ENCODE assay signal across 12 cellular contexts in the genomic region with DNA sequence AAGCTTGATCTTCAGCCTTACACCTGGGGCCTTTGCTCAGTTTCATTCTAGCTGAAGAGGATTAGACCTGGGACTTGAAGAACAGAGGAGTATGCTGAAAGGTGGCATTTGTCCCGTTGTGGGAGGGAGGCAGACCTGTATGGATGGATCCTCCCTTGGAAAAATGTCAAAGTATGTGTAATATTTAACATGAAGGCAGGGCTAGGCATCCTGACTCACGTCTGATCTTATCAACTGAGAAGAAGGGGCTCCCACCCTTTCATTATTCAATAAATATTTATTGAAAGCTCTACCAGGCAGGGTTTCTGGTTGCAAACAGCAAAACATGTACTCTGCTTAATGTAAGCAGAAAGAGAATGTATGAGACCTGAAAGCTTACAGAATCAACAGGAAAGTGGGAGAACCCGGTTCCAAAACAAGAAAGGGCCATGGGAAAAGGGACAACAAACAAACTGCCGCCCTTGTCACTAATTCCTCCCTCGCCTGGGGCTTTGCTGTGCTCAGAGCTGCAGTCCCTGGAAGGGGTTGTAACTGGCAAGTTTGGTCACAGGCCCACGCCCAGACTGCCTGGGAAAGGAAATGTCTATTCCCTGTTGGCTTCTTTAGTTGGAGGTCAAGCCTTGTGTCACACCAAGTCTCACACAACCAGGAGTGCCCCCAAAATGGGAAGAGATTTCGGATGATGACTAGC. TPM values are rescaled to one million over a fixed set of nuclear protein-coding genes. Genes with fewer than 3 reads are reported as not detected.
DNase-seq lines count a peak whose midpoint lies in the region; ATAC-seq and TF ChIP-seq lines count a peak whose summit lies in the region.
"Had no signal": no experiment of that assay in that cellular context is flagged by ENCODE, and none has a peak within 500 bp of the region (broad histone marks: within the 10 kb centered on the region; RNA-seq: fewer than 3 reads in every experiment).

No MANE protein-coding gene starts in this region.

- no peak for TF ChIP-seq CTCF in testis (IDR thresholded peaks at IDR 0.05)

- H3K27me3 ChIP-seq in BLaER1 treated with 17β-estradiol and CSF1 and Interleukin-3, amounts not matched to agents 10 nM and 100 nM, result no peaks in the 10 kb centered on the region
- H3K27me3 ChIP-seq in testis, result no peaks in the 10 kb centered on the region
- H3K27me3 ChIP-seq: cardiac muscle cell had no signal

- intact Hi-C loops in testis (cut with DNase I; ENCODE audit: low total_unique reads), result no loop called here

- H3K27ac ChIP-seq in BLaER1 treated with 17β-estradiol and CSF1 and Interleukin-3, amounts not matched to agents 10 nM and 100 nM, result peak overlapping the region in 8 of 11 experiments; percentile 7 to 73 (median 46); a peak in 14 of 22 replicates
- H3K27ac ChIP-seq in testis, result no peak overlapping the region
- H3K27ac ChIP-seq: cardiac muscle cell had no signal

- peaks cover 5 to 30% of the 10 kb centered on the region in 2 donors for H3K36me3 Mint-ChIP-seq in activated T-cell treated with anti-CD3 and anti-CD28 coated beads, Interleukin-2, amount 50 U/mL, for 72 hours (ENCODE audit: insufficient read depth in 2 of 2)

- H3K27ac Mint-ChIP-seq in activated T-cell treated with anti-CD3 and anti-CD28 coated beads, Interleukin-2, amount 50 U/mL, for 72 hours, result peak overlapping the region; percentile 33
- H3K27ac Mint-ChIP-seq: naive B cell had no signal

- H3K4me1 Mint-ChIP-seq in activated T-cell treated with anti-CD3 and anti-CD28 coated beads, Interleukin-2, amount 50 U/mL, for 72 hours (ENCODE audit: low read depth), result peaks cover 17% of the 10 kb centered on the region

- H3K4me3 ChIP-seq in BLaER1 treated with 17β-estradiol and CSF1 and Interleukin-3, amounts not matched to agents 10 nM and 100 nM, result no peak overlapping the region; a peak in 1 of 20 replicates
- no peak overlapping the region for H3K4me3 ChIP-seq in testis
- H3K4me3 ChIP-seq: cardiac muscle cell had no signal

- no peaks in the 10 kb centered on the region for H3K27me3 Mint-ChIP-seq in activated T-cell treated with anti-CD3 and anti-CD28 coated beads, Interleukin-2, amount 50 U/mL, for 72 hours (ENCODE audit: low read depth)
- H3K27me3 Mint-ChIP-seq: naive B cell had no signal

- peaks cover 0 to 8% (median 0%) of the 10 kb centered on the region in 11 experiments; a peak in 2 of 22 replicates for H4K20me1 ChIP-seq in BLaER1 treated with 17β-estradiol and CSF1 and Interleukin-3, amounts not matched to agents 10 nM and 100 nM

- WGBS in testis, 2 donors, result 65 to 70% methylated on average over 7 of the region's 7 CpGs

- no peaks in the 10 kb centered on the region for H3K9me3 ChIP-seq in BLaER1 treated with 17β-estradiol and CSF1 and Interleukin-3, amounts not matched to agents 10 nM and 100 nM (replicated peaks in 1 of 11)
- no peaks in the 10 kb centered on the region for H3K9me3 ChIP-seq in testis

- DNase-seq in ELR (ENCODE audit: low read depth) (peak; percentile 79), mesenteric fat pad (ENCODE audit: low spot score) (peak; percentile 35), HCEC 1CT (no peak), testis (no peak), NCI-H446 (lab: John Stamatoyannopoulos, UW) (no peak)
- no peak for DNase-seq in activated T-cell treated with anti-CD3 and anti-CD28 coated beads, Interleukin-2, amount 50 U/mL, for 72 hours
- DNase-seq: naive B cell; NCI-H1092; stimulated activated CD8-positive, alpha-beta memory T cell treated with anti-CD3 and anti-CD28 coated beads, Interleukin-4, amount 100 ng/mL, for 48 hours had no signal

- H3K9me3 Mint-ChIP-seq in activated T-cell treated with anti-CD3 and anti-CD28 coated beads, Interleukin-2, amount 50 U/mL, for 72 hours, result no peaks in the 10 kb centered on the region
- H3K9me3 Mint-ChIP-seq: naive B cell had no signal

- ATAC-seq in activated T-cell treated with anti-CD3 and anti-CD28 coated beads, Interleukin-2, amount 50 U/mL, for 72 hours (replicated peaks in 1 of 2), result no peak
- no peak for ATAC-seq in HG02642 (IDR thresholded peaks at IDR 0.05; ENCODE audit: poor library complexity, unreplicated experiment)

- H3K4me2 ChIP-seq in BLaER1 treated with 17β-estradiol and CSF1 and Interleukin-3, amounts not matched to agents 10 nM and 100 nM, result peak overlapping the region; percentile 51 to 86 (median 79)

- TF ChIP-seq POLR2A in testis (IDR thresholded peaks at IDR 0.05), result no peak

- peak overlapping the region in 4 of 11 experiments; percentile 36 to 60 (median 43); a peak in 8 of 22 replicates for H3K9ac ChIP-seq in BLaER1 treated with 17β-estradiol and CSF1 and Interleukin-3, amounts not matched to agents 10 nM and 100 nM

- H3K4me1 ChIP-seq in BLaER1 treated with 17β-estradiol and CSF1 and Interleukin-3, amounts not matched to agents 10 nM and 100 nM, result peaks cover 41 to 61% (median 57%) of the 10 kb centered on the region in 10 experiments
- H3K4me1 ChIP-seq in testis, result no peaks in the 10 kb centered on the region

- no peaks in the 10 kb centered on the region for H3K36me3 ChIP-seq in BLaER1 treated with 17β-estradiol and CSF1 and Interleukin-3, amounts not matched to agents 10 nM and 100 nM
- no peaks in the 10 kb centered on the region for H3K36me3 ChIP-seq in testis (ENCODE audit: low read depth, missing control alignments)
- H3K36me3 ChIP-seq: cardiac muscle cell had no signal

- no peak overlapping the region for H3K4me3 Mint-ChIP-seq in activated T-cell treated with anti-CD3 and anti-CD28 coated beads, Interleukin-2, amount 50 U/mL, for 72 hours
- H3K4me3 Mint-ChIP-seq: naive B cell had no signal

RNA-seq across cellular contexts. Expression of a gene that starts 37.1 kb away (rescaled TPM):
- total RNA-seq in activated T-cell treated with anti-CD3 and anti-CD28 coated beads, Interleukin-2, amount 50 U/mL, for 72 hours, result 10 to 100 TPM; 66.2 to 78.9 TPM
- total RNA-seq in mesenteric fat pad, result 62.4 TPM
- total RNA-seq in testis, result 10 to 100 TPM; 21.1 to 27.4 TPM
- polyA plus RNA-seq in testis (ENCODE audit: insufficient read depth, low read depth, low replicate concordance), result 24.4 TPM

Comparison
In these comparisons a context has a peak if more than half of its experiments do, and no peak if none do; other contexts are left out.
1. H3K27ac ChIP-seq: peak in BLaER1 treated with 17β-estradiol and CSF1 and Interleukin-3, amounts not matched to agents 10 nM and 100 nM (8 of 11); none in testis (0 of 2).
2. DNase-seq: peak in ELR (single experiment) and mesenteric fat pad (single experiment); none in activated T-cell treated with anti-CD3 and anti-CD28 coated beads, Interleukin-2, amount 50 U/mL, for 72 hours (0 of 2), HCEC 1CT (single experiment), testis (single experiment) and NCI-H446 (0 of 2).